In the genomic region with DNA sequence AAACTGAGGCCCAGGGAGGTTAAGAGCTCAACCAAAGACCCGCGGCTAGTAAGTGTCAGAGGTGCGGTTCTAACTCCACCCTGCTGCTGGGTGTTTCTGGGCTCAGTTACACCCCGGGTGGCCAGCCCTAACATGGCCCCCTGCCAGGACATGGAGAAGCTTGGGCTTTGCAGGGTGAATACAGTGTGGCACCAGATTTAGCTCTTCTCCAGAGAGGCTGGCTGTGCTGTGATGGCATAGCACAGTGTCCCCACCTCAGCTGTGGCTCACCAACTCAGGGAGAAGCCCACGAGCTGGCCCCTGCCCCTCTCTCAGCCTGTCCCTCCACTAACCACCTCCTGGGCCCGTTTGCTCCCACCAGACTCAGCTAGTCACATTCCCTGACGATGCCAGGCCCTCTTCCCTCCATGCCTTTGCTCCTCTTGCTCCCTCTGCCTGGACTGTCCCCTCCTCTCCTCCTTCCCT, we compare ENCODE assay signal across 1 cellular context.
TF ChIP-seq lines count a peak whose summit lies in the region.

No MANE protein-coding gene starts in this region.

TF ChIP-seq in H1, 55 proteins besides CTCF, POLR2A, EP300 and RAD21:
- TF ChIP-seq, protein P1, sequence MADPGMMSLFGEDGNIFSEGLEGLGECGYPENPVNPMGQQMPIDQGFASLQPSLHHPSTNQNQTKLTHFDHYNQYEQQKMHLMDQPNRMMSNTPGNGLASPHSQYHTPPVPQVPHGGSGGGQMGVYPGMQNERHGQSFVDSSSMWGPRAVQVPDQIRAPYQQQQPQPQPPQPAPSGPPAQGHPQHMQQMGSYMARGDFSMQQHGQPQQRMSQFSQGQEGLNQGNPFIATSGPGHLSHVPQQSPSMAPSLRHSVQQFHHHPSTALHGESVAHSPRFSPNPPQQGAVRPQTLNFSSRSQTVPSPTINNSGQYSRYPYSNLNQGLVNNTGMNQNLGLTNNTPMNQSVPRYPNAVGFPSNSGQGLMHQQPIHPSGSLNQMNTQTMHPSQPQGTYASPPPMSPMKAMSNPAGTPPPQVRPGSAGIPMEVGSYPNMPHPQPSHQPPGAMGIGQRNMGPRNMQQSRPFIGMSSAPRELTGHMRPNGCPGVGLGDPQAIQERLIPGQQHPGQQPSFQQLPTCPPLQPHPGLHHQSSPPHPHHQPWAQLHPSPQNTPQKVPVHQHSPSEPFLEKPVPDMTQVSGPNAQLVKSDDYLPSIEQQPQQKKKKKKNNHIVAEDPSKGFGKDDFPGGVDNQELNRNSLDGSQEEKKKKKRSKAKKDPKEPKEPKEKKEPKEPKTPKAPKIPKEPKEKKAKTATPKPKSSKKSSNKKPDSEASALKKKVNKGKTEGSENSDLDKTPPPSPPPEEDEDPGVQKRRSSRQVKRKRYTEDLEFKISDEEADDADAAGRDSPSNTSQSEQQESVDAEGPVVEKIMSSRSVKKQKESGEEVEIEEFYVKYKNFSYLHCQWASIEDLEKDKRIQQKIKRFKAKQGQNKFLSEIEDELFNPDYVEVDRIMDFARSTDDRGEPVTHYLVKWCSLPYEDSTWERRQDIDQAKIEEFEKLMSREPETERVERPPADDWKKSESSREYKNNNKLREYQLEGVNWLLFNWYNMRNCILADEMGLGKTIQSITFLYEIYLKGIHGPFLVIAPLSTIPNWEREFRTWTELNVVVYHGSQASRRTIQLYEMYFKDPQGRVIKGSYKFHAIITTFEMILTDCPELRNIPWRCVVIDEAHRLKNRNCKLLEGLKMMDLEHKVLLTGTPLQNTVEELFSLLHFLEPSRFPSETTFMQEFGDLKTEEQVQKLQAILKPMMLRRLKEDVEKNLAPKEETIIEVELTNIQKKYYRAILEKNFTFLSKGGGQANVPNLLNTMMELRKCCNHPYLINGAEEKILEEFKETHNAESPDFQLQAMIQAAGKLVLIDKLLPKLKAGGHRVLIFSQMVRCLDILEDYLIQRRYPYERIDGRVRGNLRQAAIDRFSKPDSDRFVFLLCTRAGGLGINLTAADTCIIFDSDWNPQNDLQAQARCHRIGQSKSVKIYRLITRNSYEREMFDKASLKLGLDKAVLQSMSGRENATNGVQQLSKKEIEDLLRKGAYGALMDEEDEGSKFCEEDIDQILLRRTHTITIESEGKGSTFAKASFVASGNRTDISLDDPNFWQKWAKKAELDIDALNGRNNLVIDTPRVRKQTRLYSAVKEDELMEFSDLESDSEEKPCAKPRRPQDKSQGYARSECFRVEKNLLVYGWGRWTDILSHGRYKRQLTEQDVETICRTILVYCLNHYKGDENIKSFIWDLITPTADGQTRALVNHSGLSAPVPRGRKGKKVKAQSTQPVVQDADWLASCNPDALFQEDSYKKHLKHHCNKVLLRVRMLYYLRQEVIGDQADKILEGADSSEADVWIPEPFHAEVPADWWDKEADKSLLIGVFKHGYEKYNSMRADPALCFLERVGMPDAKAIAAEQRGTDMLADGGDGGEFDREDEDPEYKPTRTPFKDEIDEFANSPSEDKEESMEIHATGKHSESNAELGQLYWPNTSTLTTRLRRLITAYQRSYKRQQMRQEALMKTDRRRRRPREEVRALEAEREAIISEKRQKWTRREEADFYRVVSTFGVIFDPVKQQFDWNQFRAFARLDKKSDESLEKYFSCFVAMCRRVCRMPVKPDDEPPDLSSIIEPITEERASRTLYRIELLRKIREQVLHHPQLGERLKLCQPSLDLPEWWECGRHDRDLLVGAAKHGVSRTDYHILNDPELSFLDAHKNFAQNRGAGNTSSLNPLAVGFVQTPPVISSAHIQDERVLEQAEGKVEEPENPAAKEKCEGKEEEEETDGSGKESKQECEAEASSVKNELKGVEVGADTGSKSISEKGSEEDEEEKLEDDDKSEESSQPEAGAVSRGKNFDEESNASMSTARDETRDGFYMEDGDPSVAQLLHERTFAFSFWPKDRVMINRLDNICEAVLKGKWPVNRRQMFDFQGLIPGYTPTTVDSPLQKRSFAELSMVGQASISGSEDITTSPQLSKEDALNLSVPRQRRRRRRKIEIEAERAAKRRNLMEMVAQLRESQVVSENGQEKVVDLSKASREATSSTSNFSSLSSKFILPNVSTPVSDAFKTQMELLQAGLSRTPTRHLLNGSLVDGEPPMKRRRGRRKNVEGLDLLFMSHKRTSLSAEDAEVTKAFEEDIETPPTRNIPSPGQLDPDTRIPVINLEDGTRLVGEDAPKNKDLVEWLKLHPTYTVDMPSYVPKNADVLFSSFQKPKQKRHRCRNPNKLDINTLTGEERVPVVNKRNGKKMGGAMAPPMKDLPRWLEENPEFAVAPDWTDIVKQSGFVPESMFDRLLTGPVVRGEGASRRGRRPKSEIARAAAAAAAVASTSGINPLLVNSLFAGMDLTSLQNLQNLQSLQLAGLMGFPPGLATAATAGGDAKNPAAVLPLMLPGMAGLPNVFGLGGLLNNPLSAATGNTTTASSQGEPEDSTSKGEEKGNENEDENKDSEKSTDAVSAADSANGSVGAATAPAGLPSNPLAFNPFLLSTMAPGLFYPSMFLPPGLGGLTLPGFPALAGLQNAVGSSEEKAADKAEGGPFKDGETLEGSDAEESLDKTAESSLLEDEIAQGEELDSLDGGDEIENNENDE (IDR thresholded peaks at IDR 0.05; ENCODE audit: insufficient replicate concordance, low read length): no peak
- TF ChIP-seq TCF12 (IDR thresholded peaks at IDR 0.05; ENCODE audit: low read depth, low read length) (no peak), CBX5 (IDR thresholded peaks at IDR 0.05; ENCODE audit: low read depth, low read length) (no peak), KDM5A (IDR thresholded peaks at IDR 0.05; ENCODE audit: low read length) (no peak), KDM4A (IDR thresholded peaks at IDR 0.05; ENCODE audit: low read depth, low read length, severe bottlenecking) (no peak), SP2 (IDR thresholded peaks at IDR 0.05; ENCODE audit: low read length) (no peak), HDAC2 (IDR thresholded peaks at IDR 0.05; ENCODE audit: borderline replicate concordance in 1 of 2, low read depth in 2 of 2, low read length in 2 of 2) (no peak), USF2 (IDR thresholded peaks at IDR 0.05; ENCODE audit: low read length) (no peak), RFX5 (IDR thresholded peaks at IDR 0.05; ENCODE audit: borderline replicate concordance, low read depth, low read length) (no peak), SUZ12 (IDR thresholded peaks at IDR 0.05; ENCODE audit: low read length) (no peak), NANOG (IDR thresholded peaks at IDR 0.05; ENCODE audit: insufficient read depth, low read depth, low read length, poor library complexity, severe bottlenecking) (no peak), ASH2L (IDR thresholded peaks at IDR 0.05; ENCODE audit: low read length) (no peak), GABPA (IDR thresholded peaks at IDR 0.05; ENCODE audit: borderline replicate concordance, insufficient read depth, low read length) (no peak), YY1 (IDR thresholded peaks at IDR 0.05; ENCODE audit: low read depth, low read length) (no peak), RBBP5 (IDR thresholded peaks at IDR 0.05; ENCODE audit: borderline replicate concordance, low read depth, low read length) (no peak), SRF (IDR thresholded peaks at IDR 0.05; ENCODE audit: low read depth, low read length) (no peak), SAP30 (IDR thresholded peaks at IDR 0.05; ENCODE audit: insufficient read depth, insufficient replicate concordance, low read length) (no peak), CEBPB (IDR thresholded peaks at IDR 0.05; ENCODE audit: low read depth, low read length) (no peak), RXRA (IDR thresholded peaks at IDR 0.05; ENCODE audit: insufficient read depth, low read depth, low read length) (no peak)
- TF ChIP-seq, protein P2, sequence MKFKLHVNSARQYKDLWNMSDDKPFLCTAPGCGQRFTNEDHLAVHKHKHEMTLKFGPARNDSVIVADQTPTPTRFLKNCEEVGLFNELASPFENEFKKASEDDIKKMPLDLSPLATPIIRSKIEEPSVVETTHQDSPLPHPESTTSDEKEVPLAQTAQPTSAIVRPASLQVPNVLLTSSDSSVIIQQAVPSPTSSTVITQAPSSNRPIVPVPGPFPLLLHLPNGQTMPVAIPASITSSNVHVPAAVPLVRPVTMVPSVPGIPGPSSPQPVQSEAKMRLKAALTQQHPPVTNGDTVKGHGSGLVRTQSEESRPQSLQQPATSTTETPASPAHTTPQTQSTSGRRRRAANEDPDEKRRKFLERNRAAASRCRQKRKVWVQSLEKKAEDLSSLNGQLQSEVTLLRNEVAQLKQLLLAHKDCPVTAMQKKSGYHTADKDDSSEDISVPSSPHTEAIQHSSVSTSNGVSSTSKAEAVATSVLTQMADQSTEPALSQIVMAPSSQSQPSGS (IDR thresholded peaks at IDR 0.05; ENCODE audit: low read length): no peak
